8 cellular contexts compared by ENCODE assay signal in genomic region chr15:85168642-85169173, GRCh38.
DNase-seq lines count a peak whose midpoint lies in the region; ATAC-seq and TF ChIP-seq lines count a peak whose summit lies in the region.
"Had no signal": no experiment of that assay in that cellular context is flagged by ENCODE, and none has a peak within 500 bp of the region (broad histone marks: within the 10 kb centered on the region; RNA-seq: fewer than 3 reads in every experiment).

No MANE protein-coding gene starts in this region.

- peak; percentile 26 for DNase-seq in NCI-H1417 treated with DMSO at 0.1 percent for 48 hours (lab: John Stamatoyannopoulos, UW)
- DNase-seq in activated CD4-positive, alpha-beta memory T cell treated with anti-CD3 and anti-CD28 coated beads, Interleukin-2, amount 10 ng/mL, durations not matched to agents 7 days and 5 days: peak; percentile 30
- peak; percentile 60 for DNase-seq in prostate gland (ENCODE audit: low spot score)

- H3K27ac Mint-ChIP-seq in activated CD4-positive, alpha-beta memory T cell treated with anti-CD3 and anti-CD28 coated beads, Interleukin-2, amount 10 ng/mL, durations not matched to agents 7 days and 5 days: no peak overlapping the region
- H3K27ac Mint-ChIP-seq: activated naive CD4-positive, alpha-beta T cell treated with anti-CD3 and anti-CD28 coated beads, Interleukin-2, amount 50 U/mL, for 24 hours had no signal

- ATAC-seq in HG02981 (IDR thresholded peaks at IDR 0.05; ENCODE audit: unreplicated experiment): no peak
- no peak for ATAC-seq in GM19328 (IDR thresholded peaks at IDR 0.05; ENCODE audit: unreplicated experiment)

- intact Hi-C loops in prostate gland (cut with DNase I): no loop called here

- 8 to 10% methylated on average over 20 of the region's 20 CpGs for WGBS in esophagus, 2 donors
- 9% methylated on average over 20 of the region's 20 CpGs for WGBS in prostate gland

- no peaks in the 10 kb centered on the region for H3K36me3 Mint-ChIP-seq in activated CD4-positive, alpha-beta memory T cell treated with anti-CD3 and anti-CD28 coated beads, Interleukin-2, amount 10 ng/mL, durations not matched to agents 7 days and 5 days (ENCODE audit: low read depth)

- POLR2A ChIA-PET in activated CD4-positive, alpha-beta memory T cell treated with anti-CD3 and anti-CD28 coated beads, Interleukin-2, amount 10 ng/mL, durations not matched to agents 7 days and 5 days (lab: Charles Lee): interaction anchor here (0.9 kb wide), 1 partner anchor 188 kb away, joined by 3 read pairs; no protein-coding TSS in a partner anchor

- H3K4me3 ChIP-seq in esophagus (ENCODE audit: low read depth in 1 of 2, low read length in 2 of 2): peak overlapping the region; percentile 17 to 38
- peak overlapping the region; percentile 17 to 31 for H3K4me3 ChIP-seq in prostate gland

- H3K27me3 Mint-ChIP-seq in activated CD4-positive, alpha-beta memory T cell treated with anti-CD3 and anti-CD28 coated beads, Interleukin-2, amount 10 ng/mL, durations not matched to agents 7 days and 5 days: peaks cover 38% of the 10 kb centered on the region

- H3K27me3 ChIP-seq in esophagus (ENCODE audit: control insufficient read depth in 1 of 2, insufficient read depth in 2 of 2, low read length in 2 of 2): no peaks in the 10 kb centered on the region
- H3K27me3 ChIP-seq in prostate gland (replicated peaks; ENCODE audit: insufficient read depth): no peaks in the 10 kb centered on the region

- H3K4me1 ChIP-seq in esophagus (ENCODE audit: control insufficient read depth in 2 of 2, insufficient read depth in 2 of 2, low read length in 1 of 2) (peaks cover 0 to 4% of the 10 kb centered on the region in 2 donors), prostate gland (replicated peaks) (no peaks in the 10 kb centered on the region)

- CTCF ChIA-PET in activated CD4-positive, alpha-beta memory T cell treated with anti-CD3 and anti-CD28 coated beads, Interleukin-2, amount 10 ng/mL, durations not matched to agents 7 days and 5 days (lab: Charles Lee): interaction anchor here (0.8 to 1.3 kb wide), 4 partner anchors 10 to 95 kb away, joined by 3 to 5 read pairs (median 3); no protein-coding TSS in a partner anchor

- no peak overlapping the region for H3K4me3 Mint-ChIP-seq in activated CD4-positive, alpha-beta memory T cell treated with anti-CD3 and anti-CD28 coated beads, Interleukin-2, amount 10 ng/mL, durations not matched to agents 7 days and 5 days
- H3K4me3 Mint-ChIP-seq: activated naive CD4-positive, alpha-beta T cell treated with anti-CD3 and anti-CD28 coated beads, Interleukin-2, amount 50 U/mL, for 24 hours had no signal

- H3K36me3 ChIP-seq in esophagus (ENCODE audit: control insufficient read depth in 2 of 2, insufficient read depth in 2 of 2, low read length in 1 of 2): no peaks in the 10 kb centered on the region
- H3K36me3 ChIP-seq in prostate gland: no peaks in the 10 kb centered on the region

- peaks cover 1% of the 10 kb centered on the region for H3K4me1 Mint-ChIP-seq in activated CD4-positive, alpha-beta memory T cell treated with anti-CD3 and anti-CD28 coated beads, Interleukin-2, amount 10 ng/mL, durations not matched to agents 7 days and 5 days
- H3K4me1 Mint-ChIP-seq: activated naive CD4-positive, alpha-beta T cell treated with anti-CD3 and anti-CD28 coated beads, Interleukin-2, amount 50 U/mL, for 24 hours had no signal

- H3K9me3 ChIP-seq in esophagus (ENCODE audit: control insufficient read depth in 2 of 2, insufficient read depth in 1 of 2, low read depth in 1 of 2, low read length in 1 of 2) (peaks cover 0 to 8% of the 10 kb centered on the region in 2 donors), prostate gland (no peaks in the 10 kb centered on the region)

- TF ChIP-seq CTCF in GM12872 (IDR thresholded peaks at IDR 0.05; ENCODE audit: insufficient read depth, low read depth, low read length) (peak; percentile 49), prostate gland (IDR thresholded peaks at IDR 0.05) (peak in 3 of 4 experiments; percentile 43 to 56 (median 52))

- TF ChIP-seq POLR2A in prostate gland (IDR thresholded peaks at IDR 0.05): peak; percentile 19

- H3K27ac ChIP-seq in esophagus (ENCODE audit: low read depth in 2 of 2, low read length in 1 of 2) (no peak overlapping the region), prostate gland (peak overlapping the region in 1 of 2 donors; percentile 52)

- H3K9me3 Mint-ChIP-seq in activated CD4-positive, alpha-beta memory T cell treated with anti-CD3 and anti-CD28 coated beads, Interleukin-2, amount 10 ng/mL, durations not matched to agents 7 days and 5 days: peaks cover 13% of the 10 kb centered on the region
- H3K9me3 Mint-ChIP-seq: activated naive CD4-positive, alpha-beta T cell treated with anti-CD3 and anti-CD28 coated beads, Interleukin-2, amount 50 U/mL, for 24 hours had no signal
